In the genomic region with DNA sequence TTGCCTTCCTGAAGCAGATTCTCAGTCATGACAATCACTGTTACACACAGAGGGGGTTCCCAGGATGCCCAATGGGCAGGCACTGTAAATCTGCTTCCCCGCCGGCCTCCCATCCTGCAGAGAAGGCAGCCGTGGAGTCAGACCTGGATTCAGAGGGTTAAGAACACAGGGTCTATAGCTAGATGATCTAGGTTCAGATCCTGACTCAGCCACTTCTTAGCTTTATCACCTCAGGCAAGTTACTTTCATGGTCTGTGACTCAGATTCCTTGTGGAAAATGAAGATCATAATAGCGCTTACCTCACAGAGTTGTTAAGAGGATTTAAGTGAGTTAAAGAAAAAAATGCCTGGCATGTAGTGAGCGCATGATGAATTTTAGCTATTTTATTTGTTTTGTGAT, we compare ENCODE assay signal across 14 cellular contexts.
DNase-seq lines count a peak whose midpoint lies in the region; ATAC-seq and TF ChIP-seq lines count a peak whose summit lies in the region.
"Had no signal": no experiment of that assay in that cellular context is flagged by ENCODE, and none has a peak within 500 bp of the region (broad histone marks: within the 10 kb centered on the region; RNA-seq: fewer than 3 reads in every experiment).

No MANE protein-coding gene starts in this region.

- peaks cover 3% of the 10 kb centered on the region for H3K9me3 ChIP-seq in trophoblast cell (ENCODE audit: insufficient read depth, low read depth, low read length)

- peaks cover 3% of the 10 kb centered on the region for H3K27me3 Mint-ChIP-seq in activated T-cell treated with anti-CD3 and anti-CD28 coated beads, Interleukin-2, amount 50 U/mL, for 4 hours (ENCODE audit: low read depth)
- peaks cover 3% of the 10 kb centered on the region for H3K27me3 Mint-ChIP-seq in activated T-cell treated with anti-CD3 and anti-CD28 coated beads, Interleukin-2, amount 50 U/mL, for 24 hours

- peak overlapping the region; percentile 14 for H4K8ac ChIP-seq in trophoblast cell (ENCODE audit: low read depth, low read length)

- no CpG with 5 or more reads among the region's 5 CpGs for WGBS in trophoblast cell (ENCODE audit: extremely low coverage, insufficient coverage, insufficient read length)

- H3K4me2 ChIP-seq in trophoblast cell (ENCODE audit: low read length): no peak overlapping the region

- no peak overlapping the region for H2AK5ac ChIP-seq in trophoblast cell (ENCODE audit: low read length)

- peak overlapping the region; percentile 23 for H2BK12ac ChIP-seq in trophoblast cell (ENCODE audit: low read length)

- H3K4me3 ChIP-seq in choroid plexus epithelial cell (ENCODE audit: low read depth, low read length) (no peak overlapping the region), trophoblast cell (ENCODE audit: low read depth, low read length) (no peak overlapping the region)
- H3K4me3 ChIP-seq: coronary artery had no signal

- H2AFZ ChIP-seq in trophoblast cell (ENCODE audit: insufficient read depth, low read length, poor library complexity): no peak overlapping the region

- H3K4ac ChIP-seq in trophoblast cell (ENCODE audit: low read depth, low read length): no peak overlapping the region

- no peaks in the 10 kb centered on the region for H3K9me3 Mint-ChIP-seq in activated T-cell treated with anti-CD3 and anti-CD28 coated beads, Interleukin-2, amount 50 U/mL, for 4 hours
- H3K9me3 Mint-ChIP-seq in activated T-cell treated with anti-CD3 and anti-CD28 coated beads, Interleukin-2, amount 50 U/mL, for 24 hours: no peaks in the 10 kb centered on the region
- H3K9me3 Mint-ChIP-seq: type B pancreatic cell had no signal

- no peak for TF ChIP-seq CTCF in choroid plexus epithelial cell (conservative IDR thresholded peaks at IDR 0.05; ENCODE audit: low read depth, low read length)

- H4K12ac ChIP-seq in trophoblast cell (ENCODE audit: low read depth, low read length): no peak overlapping the region

- H3K36me3 ChIP-seq in trophoblast cell (ENCODE audit: control insufficient read depth in 1 of 2, insufficient read depth in 2 of 2, low read length in 2 of 2): no peaks in the 10 kb centered on the region
- H3K36me3 ChIP-seq: WERI-Rb-1 had no signal

- no peaks in the 10 kb centered on the region for H3K79me2 ChIP-seq in trophoblast cell (ENCODE audit: control insufficient read depth, insufficient read depth, low read length, poor library complexity)

- H3K23ac ChIP-seq in trophoblast cell (ENCODE audit: low read length): no peak overlapping the region

- H3K27ac Mint-ChIP-seq in activated T-cell treated with anti-CD3 and anti-CD28 coated beads, Interleukin-2, amount 50 U/mL, for 24 hours: no peak overlapping the region
- H3K27ac Mint-ChIP-seq: type B pancreatic cell had no signal

- H2BK5ac ChIP-seq in trophoblast cell (ENCODE audit: low read depth, low read length, poor library complexity): no peak overlapping the region

- no peak overlapping the region for H3K9ac ChIP-seq in trophoblast cell (ENCODE audit: low read length)

- H3K27me3 ChIP-seq in trophoblast cell (ENCODE audit: insufficient read depth, low read length): no peaks in the 10 kb centered on the region

- H3K18ac ChIP-seq in trophoblast cell (ENCODE audit: low read length): no peak overlapping the region

- peak overlapping the region; percentile 33 for H3K14ac ChIP-seq in trophoblast cell (ENCODE audit: low read length)

- peak; percentile 62 to 73 for ATAC-seq in activated T-cell treated with anti-CD3 and anti-CD28 coated beads, Interleukin-2, amount 50 U/mL, for 4 hours

- H3K79me1 ChIP-seq in trophoblast cell (ENCODE audit: low read length): peaks cover 3% of the 10 kb centered on the region

- H3K27ac ChIP-seq in trophoblast cell (ENCODE audit: low read depth, low read length): peak overlapping the region; percentile 71
- H3K27ac ChIP-seq: coronary artery, WERI-Rb-1 had no signal

- no peak overlapping the region for H3K4me3 Mint-ChIP-seq in activated T-cell treated with anti-CD3 and anti-CD28 coated beads, Interleukin-2, amount 50 U/mL, for 4 hours
- H3K4me3 Mint-ChIP-seq in activated T-cell treated with anti-CD3 and anti-CD28 coated beads, Interleukin-2, amount 50 U/mL, for 24 hours: no peak overlapping the region
- H3K4me3 Mint-ChIP-seq: type B pancreatic cell had no signal

- H4K91ac ChIP-seq in trophoblast cell (ENCODE audit: low read depth, low read length): peak overlapping the region; percentile 30

- no peaks in the 10 kb centered on the region for H3K4me1 Mint-ChIP-seq in activated T-cell treated with anti-CD3 and anti-CD28 coated beads, Interleukin-2, amount 50 U/mL, for 4 hours (ENCODE audit: low read depth)
- no peaks in the 10 kb centered on the region for H3K4me1 Mint-ChIP-seq in activated T-cell treated with anti-CD3 and anti-CD28 coated beads, Interleukin-2, amount 50 U/mL, for 24 hours (ENCODE audit: low read depth)

- H3K4me1 ChIP-seq in trophoblast cell (ENCODE audit: control insufficient read depth in 1 of 2, insufficient read depth in 2 of 2, low read length in 2 of 2): peaks cover 3 to 5% of the 10 kb centered on the region in 2 experiments

- no peak for DNase-seq in activated T-cell treated with anti-CD3 and anti-CD28 coated beads, Interleukin-2, amount 50 U/mL, for 4 hours
- DNase-seq in activated T-cell treated with anti-CD3 and anti-CD28 coated beads, Interleukin-2, amount 50 U/mL, for 24 hours: no peak
- DNase-seq in HT1080 (ENCODE audit: low read depth) (peak; percentile 47), choroid plexus epithelial cell (ENCODE audit: low read depth) (peak; percentile 57), trophoblast cell (peak; percentile 74 to 98), ureter (ENCODE audit: low spot score) (no peak), NCI-H524 (lab: John Stamatoyannopoulos, UW) (no peak), C1 segment of cervical spinal cord (lab: John Stamatoyannopoulos, UW) (no peak)
- DNase-seq: Calu3, NCI-H1105, OCI-M1, WERI-Rb-1 had no signal

- peak overlapping the region; percentile 48 for H2BK120ac ChIP-seq in trophoblast cell (ENCODE audit: insufficient read depth, low read length, poor library complexity)

- H3K36me3 Mint-ChIP-seq in activated T-cell treated with anti-CD3 and anti-CD28 coated beads, Interleukin-2, amount 50 U/mL, for 4 hours (ENCODE audit: insufficient read depth): no peaks in the 10 kb centered on the region
- no peaks in the 10 kb centered on the region for H3K36me3 Mint-ChIP-seq in activated T-cell treated with anti-CD3 and anti-CD28 coated beads, Interleukin-2, amount 50 U/mL, for 24 hours (ENCODE audit: low read depth)
- H3K36me3 Mint-ChIP-seq: type B pancreatic cell had no signal

Comparison
In these comparisons a context has a peak if more than half of its experiments do, and no peak if none do; other contexts are left out.
1. DNase-seq: peak in HT1080 (single experiment), choroid plexus epithelial cell (single experiment) and trophoblast cell (2 of 2); none in activated T-cell treated with anti-CD3 and anti-CD28 coated beads, Interleukin-2, amount 50 U/mL, for 4 hours (single experiment), activated T-cell treated with anti-CD3 and anti-CD28 coated beads, Interleukin-2, amount 50 U/mL, for 24 hours (single experiment), ureter (single experiment), NCI-H524 (0 of 2) and C1 segment of cervical spinal cord (0 of 14).